ENCODE assay signal across 8 cellular contexts in genomic region chr3:130112651-130113073, GRCh38. TPM values are rescaled to one million over a fixed set of nuclear protein-coding genes. Genes with fewer than 3 reads are reported as not detected.
DNase-seq lines count a peak whose midpoint lies in the region; ATAC-seq and TF ChIP-seq lines count a peak whose summit lies in the region.
"Not testable (repeated sequence)": the region's sequence is repeated elsewhere in the genome, so short reads cannot be mapped to it uniquely, and the experiment has no call there.

No MANE protein-coding gene starts in this region.

- not testable (repeated sequence) for TF ChIP-seq CTCF in Caco-2 (IDR thresholded peaks at IDR 0.05; ENCODE audit: insufficient read depth in 1 of 2, low read depth in 1 of 2, low read length in 1 of 2, severe bottlenecking in 1 of 2, unreplicated experiment in 1 of 2); breast epithelium (IDR thresholded peaks at IDR 0.05); fibroblast of villous mesenchyme (IDR thresholded peaks at IDR 0.05; ENCODE audit: insufficient read depth, low read depth, low read length); lower lobe of right lung (IDR thresholded peaks at IDR 0.05); thyroid gland (IDR thresholded peaks at IDR 0.05)

- H3K14ac ChIP-seq in trophoblast cell (ENCODE audit: low read length), result peak overlapping the region; percentile 70

- POLR2A ChIA-PET in Caco-2 (lab: Charles Lee); activated CD4-positive, alpha-beta T cell treated with anti-CD3 and anti-CD28 coated beads, Interleukin-2, amount 10 ng/mL, durations not matched to agents 7 days and 5 days (lab: Charles Lee): not testable (repeated sequence)

- peak overlapping the region; percentile 61 for H4K91ac ChIP-seq in trophoblast cell (ENCODE audit: low read depth, low read length)

- peak overlapping the region; percentile 64 for H3K9ac ChIP-seq in trophoblast cell (ENCODE audit: low read length)

- H3K4me1 Mint-ChIP-seq in Caco-2 (ENCODE audit: low read depth, unreplicated experiment), result not testable (repeated sequence)
- peaks cover 26% of the 10 kb centered on the region for H3K4me1 Mint-ChIP-seq in activated CD4-positive, alpha-beta T cell treated with anti-CD3 and anti-CD28 coated beads, Interleukin-2, amount 10 ng/mL, durations not matched to agents 7 days and 5 days

- WGBS in trophoblast cell (ENCODE audit: extremely low coverage, insufficient coverage, insufficient read length), result no CpG with 5 or more reads among the region's 10 CpGs
- WGBS in thyroid gland, 2 donors, result 10 to 15% methylated on average over 10 of the region's 10 CpGs

- H3K9me3 ChIP-seq in Caco-2; MG63; breast epithelium; lower lobe of right lung; trophoblast cell (ENCODE audit: insufficient read depth, low read depth, low read length); thyroid gland: not testable (repeated sequence)

- H3K4me3 ChIP-seq in Caco-2 (ENCODE audit: low read depth, low read length) (peak overlapping the region; percentile 71), MG63 (peak overlapping the region; percentile 55), breast epithelium (peak overlapping the region; percentile 46 to 82 (median 76)), fibroblast of villous mesenchyme (ENCODE audit: low read depth, low read length) (peak overlapping the region; percentile 59), lower lobe of right lung (peak overlapping the region; percentile 71), trophoblast cell (ENCODE audit: low read depth, low read length) (peak overlapping the region; percentile 72), thyroid gland (replicated peaks in 1 of 3) (peak overlapping the region; percentile 26 to 57 (median 48))

- intact Hi-C loops in Caco-2 (cut with micrococcal nuclease; ENCODE audit: unreplicated experiment); breast epithelium (cut with DNase I; ENCODE audit: low total_unique reads); lower lobe of right lung (cut with DNase I); thyroid gland (cut with DNase I): not testable (repeated sequence)

- H3K9me3 Mint-ChIP-seq in Caco-2 (ENCODE audit: unreplicated experiment); activated CD4-positive, alpha-beta T cell treated with anti-CD3 and anti-CD28 coated beads, Interleukin-2, amount 10 ng/mL, durations not matched to agents 7 days and 5 days: not testable (repeated sequence)

- H3K4me2 ChIP-seq in trophoblast cell (ENCODE audit: low read length), result peak overlapping the region; percentile 72

- H2BK12ac ChIP-seq in trophoblast cell (ENCODE audit: low read length), result peak overlapping the region; percentile 49

- TF ChIP-seq POLR2A in breast epithelium (IDR thresholded peaks at IDR 0.05); thyroid gland (IDR thresholded peaks at IDR 0.05): not testable (repeated sequence)

- not testable (repeated sequence) for DNase-seq in Caco-2; MG63; activated CD4-positive, alpha-beta T cell treated with anti-CD3 and anti-CD28 coated beads, Interleukin-2, amount 10 ng/mL, durations not matched to agents 7 days and 5 days; breast epithelium (ENCODE audit: low spot score in 2 of 2); fibroblast of villous mesenchyme (ENCODE audit: low read depth); lower lobe of right lung; trophoblast cell; thyroid gland

- not testable (repeated sequence) for H3K4ac ChIP-seq in trophoblast cell (ENCODE audit: low read depth, low read length)

- peak overlapping the region; percentile 93 for H2BK5ac ChIP-seq in trophoblast cell (ENCODE audit: low read depth, low read length, poor library complexity)

- H3K27me3 ChIP-seq in Caco-2 (replicated peaks; ENCODE audit: control insufficient read depth, insufficient read depth, low read length); MG63; breast epithelium; lower lobe of right lung (ENCODE audit: low read depth); trophoblast cell (ENCODE audit: insufficient read depth, low read length); thyroid gland: not testable (repeated sequence)

- peak overlapping the region; percentile 84 for H3K4me3 Mint-ChIP-seq in Caco-2 (ENCODE audit: unreplicated experiment)
- H3K4me3 Mint-ChIP-seq in activated CD4-positive, alpha-beta T cell treated with anti-CD3 and anti-CD28 coated beads, Interleukin-2, amount 10 ng/mL, durations not matched to agents 7 days and 5 days, result peak overlapping the region; percentile 93

- peak overlapping the region; percentile 78 for H3K18ac ChIP-seq in trophoblast cell (ENCODE audit: low read length)

- H2AK5ac ChIP-seq in trophoblast cell (ENCODE audit: low read length), result not testable (repeated sequence)

- not testable (repeated sequence) for H3K4me1 ChIP-seq in Caco-2; breast epithelium; lower lobe of right lung; trophoblast cell (ENCODE audit: control insufficient read depth in 1 of 2, insufficient read depth in 2 of 2, low read length in 2 of 2); thyroid gland

- BruUV-seq in Caco-2 (replicated peaks; lab: Mats Ljungman, UMichigan), result not testable (repeated sequence)

- H2BK120ac ChIP-seq in trophoblast cell (ENCODE audit: insufficient read depth, low read length, poor library complexity), result not testable (repeated sequence)

- H4K12ac ChIP-seq in trophoblast cell (ENCODE audit: low read depth, low read length), result peak overlapping the region; percentile 93

- H3K79me2 ChIP-seq in trophoblast cell (ENCODE audit: control insufficient read depth, insufficient read depth, low read length, poor library complexity), result not testable (repeated sequence)

- peak overlapping the region; percentile 96 for H4K8ac ChIP-seq in trophoblast cell (ENCODE audit: low read depth, low read length)

- not testable (repeated sequence) for H3K36me3 Mint-ChIP-seq in Caco-2 (ENCODE audit: insufficient read depth, unreplicated experiment); activated CD4-positive, alpha-beta T cell treated with anti-CD3 and anti-CD28 coated beads, Interleukin-2, amount 10 ng/mL, durations not matched to agents 7 days and 5 days (ENCODE audit: low read depth)

- CTCF ChIA-PET in Caco-2 (lab: Charles Lee); activated CD4-positive, alpha-beta T cell treated with anti-CD3 and anti-CD28 coated beads, Interleukin-2, amount 10 ng/mL, durations not matched to agents 7 days and 5 days (lab: Charles Lee): not testable (repeated sequence)

- not testable (repeated sequence) for H3K79me1 ChIP-seq in trophoblast cell (ENCODE audit: low read length)

- ATAC-seq in lower lobe of right lung, result peak in 1 of 2 donors; percentile 40

- not testable (repeated sequence) for H3K23ac ChIP-seq in trophoblast cell (ENCODE audit: low read length)

- H3K27ac ChIP-seq in breast epithelium (peak overlapping the region; percentile 86 to 90), lower lobe of right lung (peak overlapping the region; percentile 88), trophoblast cell (ENCODE audit: low read depth, low read length) (peak overlapping the region; percentile 78), thyroid gland (peak overlapping the region; percentile 73 to 76 (median 76))

- H3K27ac Mint-ChIP-seq in Caco-2 (ENCODE audit: unreplicated experiment), result peak overlapping the region; percentile 90
- H3K27ac Mint-ChIP-seq in activated CD4-positive, alpha-beta T cell treated with anti-CD3 and anti-CD28 coated beads, Interleukin-2, amount 10 ng/mL, durations not matched to agents 7 days and 5 days, result peak overlapping the region; percentile 100

- H3K36me3 ChIP-seq in Caco-2 (ENCODE audit: control insufficient read depth, insufficient read depth, low read length); MG63; breast epithelium; lower lobe of right lung; trophoblast cell (ENCODE audit: control insufficient read depth in 1 of 2, insufficient read depth in 2 of 2, low read length in 2 of 2); thyroid gland: not testable (repeated sequence)

- peak overlapping the region; percentile 99 for H2AFZ ChIP-seq in trophoblast cell (ENCODE audit: insufficient read depth, low read length, poor library complexity)

- not testable (repeated sequence) for H3K27me3 Mint-ChIP-seq in Caco-2 (ENCODE audit: insufficient read depth, unreplicated experiment); activated CD4-positive, alpha-beta T cell treated with anti-CD3 and anti-CD28 coated beads, Interleukin-2, amount 10 ng/mL, durations not matched to agents 7 days and 5 days

RNA-seq across cellular contexts. Expression of gene ALG1L2, which starts 31.0 kb away (rescaled TPM):
- total RNA-seq in Caco-2 (2022) (1.0 and 1.6 TPM in 2 replicates), breast epithelium (1 to 10 TPM in 1 of 3 donors, not detected in 2; 1.3 TPM), fibroblast of villous mesenchyme (0.86 TPM in 1 of 2 replicates, not detected in the other), lower lobe of right lung (1.5 TPM), thyroid gland (1 to 10 TPM in 2 of 4 donors, not detected in 2; 1.7 TPM)
- total RNA-seq in MG63 (2014; rRNA removed; shearing (Covaris generic); ENCODE audit: low replicate concordance), result not detected in 2 replicates
- total RNA-seq in activated CD4-positive, alpha-beta T cell treated with anti-CD3 and anti-CD28 coated beads, Interleukin-2, amount 10 ng/mL, durations not matched to agents 7 days and 5 days, result under 1 TPM; 0.42 to 0.96 TPM
- 0.18 TPM in 1 of 2 replicates, not detected in the other for polyA plus RNA-seq in trophoblast cell (2013)
